Comparison of ENCODE assay signal across 34 cellular contexts in genomic region chr10:5485290-5485689, GRCh38. TPM values are rescaled to one million over a fixed set of nuclear protein-coding genes. Genes with fewer than 3 reads are reported as not detected.
"Had no signal": no experiment of that assay in that cellular context is flagged by ENCODE, and none has a peak within 500 bp of the region (broad histone marks: within the 10 kb centered on the region; RNA-seq: fewer than 3 reads in every experiment).

No MANE protein-coding gene starts in this region.

- H3K9me3 Mint-ChIP-seq: dendritic cell treated with granulocyte-macrophage colony-stimulating factor and Interleukin-4, amounts not matched to agents 40 ng/mL and 50 ng/mL, for 4 days; endodermal cell; memory B cell; mesothelial cell of epicardium; naive thymus-derived CD4-positive, alpha-beta T cell; nephron progenitor cell; stimulated activated effector memory CD8-positive, alpha-beta T cell treated with anti-CD3 and anti-CD28 coated beads, Interleukin-12 subunit alpha, Interleukin-12 subunit beta, amount 100 ng/mL, for 72 hours had no signal

- H3K4me2 ChIP-seq: hepatocyte, smooth muscle cell had no signal

- H3K79me2 ChIP-seq: hepatocyte had no signal

- ATAC-seq: esophagus mucosa; gastroesophageal sphincter; heart left ventricle; left lobe of liver; naive thymus-derived CD4-positive, alpha-beta T cell; sciatic nerve; stimulated activated effector memory CD8-positive, alpha-beta T cell treated with anti-CD3 and anti-CD28 coated beads, Interleukin-12 subunit alpha, Interleukin-12 subunit beta, amount 100 ng/mL, for 72 hours had no signal

- H2AFZ ChIP-seq: hepatocyte had no signal

- DNase-seq: effector CD8-positive, alpha-beta T cell; endodermal cell; foreskin fibroblast; heart left ventricle; kidney; naive thymus-derived CD4-positive, alpha-beta T cell; nephron progenitor cell; nucleus accumbens; stimulated activated CD4-positive, alpha-beta T cell treated with anti-CD3 and anti-CD28 coated beads, Interleukin-2, amount 100 ng/mL, for 24 hours; stimulated activated CD4-positive, alpha-beta T cell treated with anti-CD3 and anti-CD28 coated beads, Interleukin-4, amount 100 ng/mL, for 24 hours; stimulated activated naive CD4-positive, alpha-beta T cell treated with Interleukin-2 at 50 U/mL for 16 hours; stomach; thyroid gland; trophoblast cell had no signal

- FAIRE-seq: kidney had no signal

- H3K4me1 Mint-ChIP-seq: stimulated activated effector memory CD8-positive, alpha-beta T cell treated with anti-CD3 and anti-CD28 coated beads, Interleukin-12 subunit alpha, Interleukin-12 subunit beta, amount 100 ng/mL, for 72 hours had no signal

- H3K27ac ChIP-seq: gastroesophageal sphincter, heart left ventricle, hepatocyte, prostate gland, right atrium auricular region, stomach, thyroid gland, vagina had no signal

- H3K9me3 ChIP-seq: gastroesophageal sphincter, prostate gland, stomach, thyroid gland, vagina had no signal

- H3K4me3 ChIP-seq: gastroesophageal sphincter, heart left ventricle, hepatocyte, lung, prostate gland, right atrium auricular region, smooth muscle cell, stomach, thyroid gland, vagina had no signal

- H3K4me1 ChIP-seq: gastroesophageal sphincter, heart left ventricle, prostate gland, right atrium auricular region had no signal

- H3K4me3 Mint-ChIP-seq: dendritic cell treated with granulocyte-macrophage colony-stimulating factor and Interleukin-4, amounts not matched to agents 40 ng/mL and 50 ng/mL, for 4 days; endodermal cell; memory B cell; mesothelial cell of epicardium; naive thymus-derived CD4-positive, alpha-beta T cell; nephron progenitor cell; stimulated activated effector memory CD8-positive, alpha-beta T cell treated with anti-CD3 and anti-CD28 coated beads, Interleukin-12 subunit alpha, Interleukin-12 subunit beta, amount 100 ng/mL, for 72 hours had no signal

- H3K27ac Mint-ChIP-seq: dendritic cell treated with granulocyte-macrophage colony-stimulating factor and Interleukin-4, amounts not matched to agents 40 ng/mL and 50 ng/mL, for 4 days; endodermal cell; memory B cell; mesothelial cell of epicardium; naive thymus-derived CD4-positive, alpha-beta T cell; stimulated activated effector memory CD8-positive, alpha-beta T cell treated with anti-CD3 and anti-CD28 coated beads, Interleukin-12 subunit alpha, Interleukin-12 subunit beta, amount 100 ng/mL, for 72 hours had no signal

- H3K27me3 ChIP-seq: gastroesophageal sphincter, hepatocyte, right atrium auricular region, stomach, thyroid gland, vagina had no signal

- H3K36me3 Mint-ChIP-seq: memory B cell; mesothelial cell of epicardium; naive thymus-derived CD4-positive, alpha-beta T cell; stimulated activated effector memory CD8-positive, alpha-beta T cell treated with anti-CD3 and anti-CD28 coated beads, Interleukin-12 subunit alpha, Interleukin-12 subunit beta, amount 100 ng/mL, for 72 hours had no signal

- H3K36me3 ChIP-seq: gastroesophageal sphincter, heart left ventricle, prostate gland, right atrium auricular region, stomach, thyroid gland, vagina had no signal

RNA-seq across cellular contexts. Expression of gene CALML5, which starts 14.1 kb away (rescaled TPM):
- total RNA-seq: endodermal cell; gastroesophageal sphincter; heart left ventricle; hepatocyte; kidney; left lobe of liver; liver; lung; mesothelial cell of epicardium; mucosa of gallbladder; naive thymus-derived CD4-positive, alpha-beta T cell; osteocyte; right atrium auricular region; sciatic nerve; subcutaneous adipose tissue; temporal lobe; thyroid gland; ureter had no signal
- polyA plus RNA-seq: heart left ventricle; hepatocyte; liver; lung; naive thymus-derived CD4-positive, alpha-beta T cell had no signal

RNA-seq across cellular contexts. Expression of gene CALML3, which starts 39.5 kb away (rescaled TPM):
- total RNA-seq: endodermal cell; heart left ventricle; hepatocyte; kidney; left lobe of liver; liver; mucosa of gallbladder; naive thymus-derived CD4-positive, alpha-beta T cell; osteocyte; right atrium auricular region; sciatic nerve; stomach; subcutaneous adipose tissue; temporal lobe; ureter had no signal
- polyA plus RNA-seq: hepatocyte; liver; naive thymus-derived CD4-positive, alpha-beta T cell; smooth muscle cell had no signal
